In the genomic region with DNA sequence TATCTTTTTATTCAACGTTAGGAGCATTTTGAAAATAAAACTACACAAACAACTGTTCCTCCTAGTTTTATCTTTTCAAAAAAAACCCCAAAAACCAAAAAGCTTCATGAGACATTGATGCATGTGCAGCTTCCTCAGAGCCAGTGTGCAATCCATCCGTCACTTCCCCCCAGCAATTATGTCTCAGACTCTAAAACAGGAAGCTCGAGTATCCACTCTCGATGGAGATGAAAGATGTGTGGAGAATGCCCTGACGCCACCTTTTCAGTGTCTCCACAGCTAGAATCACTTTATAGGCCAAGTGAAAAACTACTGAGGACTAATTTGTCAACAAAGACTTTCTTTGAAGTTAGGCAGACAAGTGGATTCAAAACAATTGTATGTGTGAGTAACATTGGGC, we compare ENCODE assay signal across 16 cellular contexts.
"Had no signal": no experiment of that assay in that cellular context is flagged by ENCODE, and none has a peak within 500 bp of the region (broad histone marks: within the 10 kb centered on the region; RNA-seq: fewer than 3 reads in every experiment).

No MANE protein-coding gene starts in this region.

- H3K9me3 ChIP-seq: pancreas, sigmoid colon had no signal

- H3K27me3 ChIP-seq: foreskin keratinocyte, sigmoid colon, spleen had no signal

- H3K4me3 ChIP-seq: pancreas, sigmoid colon, spleen had no signal

- H3K36me3 Mint-ChIP-seq: memory B cell; naive thymus-derived CD8-positive, alpha-beta T cell had no signal

- H3K36me3 ChIP-seq: pancreas, sigmoid colon, spleen had no signal

- H3K27ac Mint-ChIP-seq: activated naive CD4-positive, alpha-beta T cell treated with anti-CD3 and anti-CD28 coated beads for 36 hours; activated naive CD8-positive, alpha-beta T cell treated with anti-CD3 and anti-CD28 coated beads, Interleukin-2, amount 50 U/mL, for 24 hours; activated T-helper 2 cell treated with anti-CD3 and anti-CD28 coated beads, Interferon-gamma antibody, Interleukin-2, Interleukin-4, amounts not matched to agents 10 μg/mL and 5 μg/mL and 100 μg/mL, durations not matched to agents 14 hours and 24 hours and 36 hours; dendritic cell treated with granulocyte-macrophage colony-stimulating factor and Interleukin-4, amounts not matched to agents 40 ng/mL and 50 ng/mL, for 4 days; memory B cell; naive thymus-derived CD8-positive, alpha-beta T cell had no signal

- DNase-seq: activated CD4-positive, alpha-beta T cell treated with anti-CD3 and anti-CD28 coated beads, Interleukin-2, amount 50 U/mL, for 4 hours; activated naive CD4-positive, alpha-beta T cell treated with anti-CD3 and anti-CD28 coated beads for 36 hours; activated naive CD8-positive, alpha-beta T cell treated with anti-CD3 and anti-CD28 coated beads, Interleukin-2, amount 50 U/mL, for 24 hours; aorta; effector memory CD4-positive, alpha-beta T cell; foreskin keratinocyte; left ventricle myocardium superior; naive thymus-derived CD8-positive, alpha-beta T cell; pancreas; sigmoid colon; spleen had no signal

- H3K4me1 ChIP-seq: foreskin keratinocyte, pancreas, sigmoid colon, spleen had no signal

- H3K9me3 Mint-ChIP-seq: activated naive CD4-positive, alpha-beta T cell treated with anti-CD3 and anti-CD28 coated beads for 36 hours; activated T-helper 2 cell treated with anti-CD3 and anti-CD28 coated beads, Interferon-gamma antibody, Interleukin-2, Interleukin-4, amounts not matched to agents 10 μg/mL and 5 μg/mL and 100 μg/mL, durations not matched to agents 14 hours and 24 hours and 36 hours; dendritic cell treated with granulocyte-macrophage colony-stimulating factor and Interleukin-4, amounts not matched to agents 40 ng/mL and 50 ng/mL, for 4 days had no signal

- ATAC-seq: activated CD4-positive, CD25-positive, alpha-beta regulatory T cell treated with anti-CD3 and anti-CD28 coated beads, Interleukin-2, amount 50 U/mL, for 24 hours; activated naive CD8-positive, alpha-beta T cell treated with anti-CD3 and anti-CD28 coated beads, Interleukin-2, amount 50 U/mL, for 24 hours; foreskin keratinocyte; left ventricle myocardium superior; naive thymus-derived CD8-positive, alpha-beta T cell; pancreas had no signal

- H3K4me1 Mint-ChIP-seq: activated naive CD8-positive, alpha-beta T cell treated with anti-CD3 and anti-CD28 coated beads, Interleukin-2, amount 50 U/mL, for 24 hours; memory B cell; naive thymus-derived CD8-positive, alpha-beta T cell had no signal

- H3K27ac ChIP-seq: foreskin keratinocyte, pancreas, sigmoid colon, spleen had no signal

- H3K27me3 Mint-ChIP-seq: dendritic cell treated with granulocyte-macrophage colony-stimulating factor and Interleukin-4, amounts not matched to agents 40 ng/mL and 50 ng/mL, for 4 days; memory B cell had no signal

- H3K4me3 Mint-ChIP-seq: activated naive CD4-positive, alpha-beta T cell treated with anti-CD3 and anti-CD28 coated beads for 36 hours; activated naive CD8-positive, alpha-beta T cell treated with anti-CD3 and anti-CD28 coated beads, Interleukin-2, amount 50 U/mL, for 24 hours; dendritic cell treated with granulocyte-macrophage colony-stimulating factor and Interleukin-4, amounts not matched to agents 40 ng/mL and 50 ng/mL, for 4 days; memory B cell; naive thymus-derived CD8-positive, alpha-beta T cell had no signal

- FAIRE-seq: pancreas, urothelium cell line had no signal
